ENCODE assay signal across 9 cellular contexts in genomic region chr22:36853407-36854099, GRCh38. TPM values are rescaled to one million over a fixed set of nuclear protein-coding genes. Genes with fewer than 3 reads are reported as not detected.
A peak's percentile ranks its signal among the peaks of the same experiment; 100 is the strongest.
DNase-seq lines count a peak whose midpoint lies in the region; ATAC-seq and TF ChIP-seq lines count a peak whose summit lies in the region.
"Had no signal": no experiment of that assay in that cellular context is flagged by ENCODE, and none has a peak within 500 bp of the region (broad histone marks: within the 10 kb centered on the region; RNA-seq: fewer than 3 reads in every experiment).

No MANE protein-coding gene starts in this region.

- H4K20me1 ChIP-seq in HCT116 (ENCODE audit: insufficient read depth), result no peaks in the 10 kb centered on the region

- WGBS in heart left ventricle, 4 donors, result 50 to 53% (median 51%) methylated on average over 16 of the region's 16 CpGs

- no peak overlapping the region for H3K4me3 ChIP-seq in HCT116 (replicated peaks in 1 of 2; ENCODE audit: low read depth in 1 of 2, low read length in 2 of 2)
- peak overlapping the region in 3 of 12 donors; percentile 15 to 25 (median 20) for H3K4me3 ChIP-seq in heart left ventricle
- H3K4me3 ChIP-seq in gastrocnemius medialis, result no peak overlapping the region

- no peaks in the 10 kb centered on the region for H3K27me3 ChIP-seq in CD4-positive, alpha-beta T cell (ENCODE audit: control insufficient read depth, insufficient read depth, low read length)
- H3K27me3 ChIP-seq in HCT116 (ENCODE audit: insufficient read depth, low read length) (no peaks in the 10 kb centered on the region), heart left ventricle (peaks cover 0 to 18% (median 3%) of the 10 kb centered on the region in 9 donors), gastrocnemius medialis (peaks cover 0 to 10% (median 7%) of the 10 kb centered on the region in 3 donors)

- H3K79me2 ChIP-seq in HCT116 (ENCODE audit: insufficient read depth, low read length), result no peaks in the 10 kb centered on the region

- H3K27ac Mint-ChIP-seq in CD4-positive, alpha-beta T cell, result peak overlapping the region; percentile 79

- peak; percentile 92 for ATAC-seq in CD4-positive, alpha-beta T cell (ENCODE audit: poor library complexity)
- ATAC-seq in HCT116 (peak; percentile 67), heart left ventricle (peak in 3 of 4 donors; percentile 27 to 43 (median 43)), gastrocnemius medialis (no peak), GM18520 (IDR thresholded peaks at IDR 0.05; ENCODE audit: unreplicated experiment) (no peak), GM21423 (IDR thresholded peaks at IDR 0.05; ENCODE audit: unreplicated experiment) (no peak)

- H3K4me3 Mint-ChIP-seq in CD4-positive, alpha-beta T cell, result peak overlapping the region; percentile 80

- peak; percentile 78 to 90 (median 85) for DNase-seq in CD4-positive, alpha-beta T cell
- peak; percentile 40 for DNase-seq in HCT116 (ENCODE audit: low read depth, low spot score)
- DNase-seq in activated effector memory CD4-positive, alpha-beta T cell treated with anti-CD3 and anti-CD28 coated beads, Interleukin-2, amount 50 U/mL, for 16 hours, result peak; percentile 95
- peak; percentile 67 to 92 (median 74) for DNase-seq in heart left ventricle
- peak; percentile 11 to 39 for DNase-seq in gastrocnemius medialis

- H3K9me2 ChIP-seq in HCT116 (ENCODE audit: insufficient read depth), result no peaks in the 10 kb centered on the region

- in situ Hi-C loops in gastrocnemius medialis (cut with MboI; ENCODE audit: low sequenced_read_pairs in 4 of 4), result loop anchor here in 2 of 4 donors (10.0 kb wide), 2 partner anchors 69 to 121 kb away; no protein-coding TSS in a partner anchor

- BruUV-seq in HCT116 (replicated peaks; lab: Mats Ljungman, UMichigan), result no TSS peak

- no peak overlapping the region for H2AFZ ChIP-seq in HCT116 (ENCODE audit: low read depth, low read length, poor library complexity, severe bottlenecking)

- TF ChIP-seq POLR2A in HCT116 (IDR thresholded peaks at IDR 0.05; ENCODE audit: borderline replicate concordance, extremely low read depth, insufficient read depth, insufficient read length) (no peak), Raji (IDR thresholded peaks at IDR 0.05; ENCODE audit: insufficient read depth, low read depth, low read length) (peak; percentile 33; the same call in 1 of the 2 replicates), heart left ventricle (IDR thresholded peaks at IDR 0.05) (no peak), gastrocnemius medialis (IDR thresholded peaks at IDR 0.05) (no peak)

- TF ChIP-seq RAD21 in HCT116 (IDR thresholded peaks at IDR 0.05; ENCODE audit: low read depth), result peak; percentile 42

- no peak overlapping the region for H3K4me2 ChIP-seq in HCT116 (ENCODE audit: low read length)

- H3K4me1 ChIP-seq in HCT116 (ENCODE audit: control insufficient read depth in 1 of 2, insufficient read depth in 2 of 2, low read length in 2 of 2) (peaks cover 0 to 15% of the 10 kb centered on the region in 2 experiments; a peak in 1 of 4 replicates), heart left ventricle (peaks cover 0 to 23% (median 8%) of the 10 kb centered on the region in 12 donors), gastrocnemius medialis (peaks cover 8 to 24% of the 10 kb centered on the region in 2 donors)

- POLR2A ChIA-PET in CD4-positive, alpha-beta T cell (lab: Charles Lee), result interaction anchor here (3.3 kb wide), 1 partner anchor 78 kb away, joined by 16 read pairs; the partner anchor contains the start of gene IFT27
- POLR2A ChIA-PET in HCT116 (lab: Charles Lee), result no interaction called here

- H3K9me3 ChIP-seq in CD4-positive, alpha-beta T cell (ENCODE audit: control insufficient read depth, low read length), result no peaks in the 10 kb centered on the region
- no peaks in the 10 kb centered on the region for H3K9me3 ChIP-seq in HCT116 (ENCODE audit: control insufficient read depth in 1 of 2, insufficient read depth in 1 of 2, low read depth in 1 of 2, low read length in 2 of 2)
- no peaks in the 10 kb centered on the region for H3K9me3 ChIP-seq in heart left ventricle
- H3K9me3 ChIP-seq in gastrocnemius medialis, result no peaks in the 10 kb centered on the region

- peak; percentile 66 for TF ChIP-seq CTCF in CD4-positive, alpha-beta T cell (IDR thresholded peaks at IDR 0.05)
- TF ChIP-seq CTCF in HCT116 (IDR thresholded peaks at IDR 0.05 in 2 of 3, conservative IDR thresholded peaks at IDR 0.05 in 1 of 3; ENCODE audit: borderline replicate concordance in 1 of 3, insufficient read depth in 1 of 3, low read depth in 2 of 3, low read length in 2 of 3), result peak; percentile 62 to 93 (median 85)
- TF ChIP-seq CTCF in heart left ventricle (IDR thresholded peaks at IDR 0.05), result peak; percentile 36 to 69 (median 55)
- TF ChIP-seq CTCF in gastrocnemius medialis (IDR thresholded peaks at IDR 0.05 in 4 of 5, conservative IDR thresholded peaks at IDR 0.05 in 1 of 5), result peak in 3 of 5 experiments; percentile 25 to 37 (median 34)

- H3K9me3 Mint-ChIP-seq in CD4-positive, alpha-beta T cell, result no peaks in the 10 kb centered on the region

- H3K36me3 ChIP-seq in HCT116 (ENCODE audit: control insufficient read depth in 1 of 2, insufficient read depth in 2 of 2, low read length in 2 of 2) (no peaks in the 10 kb centered on the region), heart left ventricle (no peaks in the 10 kb centered on the region), gastrocnemius medialis (no peaks in the 10 kb centered on the region)

- H3K4me1 Mint-ChIP-seq in CD4-positive, alpha-beta T cell (ENCODE audit: low read depth), result peaks cover 20% of the 10 kb centered on the region

- intact Hi-C loops in CD4-positive, alpha-beta T cell (cut with DNase I, micrococcal nuclease), result loop anchor here in 1 of 2 experiments (10.0 kb wide), 1 partner anchor 341 kb away; no protein-coding TSS in a partner anchor
- intact Hi-C loops in HCT116 (cut with micrococcal nuclease) (loop anchor here (10.0 kb wide), 1 partner anchor 341 kb away; no protein-coding TSS in a partner anchor), heart left ventricle (cut with DNase I) (loop anchor here in 1 of 10 donors (5.0 kb wide), 1 partner anchor 71 kb away; no protein-coding TSS in a partner anchor), gastrocnemius medialis (cut with DNase I; ENCODE audit: low total_unique reads) (no loop called here)

- no peak overlapping the region for H3K27ac ChIP-seq in CD4-positive, alpha-beta T cell (ENCODE audit: low read depth, low read length)
- H3K27ac ChIP-seq in HCT116 (ENCODE audit: low read depth, low read length) (no peak overlapping the region), heart left ventricle (peak overlapping the region in 5 of 12 donors; percentile 26 to 66 (median 39)), gastrocnemius medialis (no peak overlapping the region)

- RAD21 ChIA-PET in HCT116 (lab: Charles Lee; ENCODE audit: low non-redundant PET in 1 of 2, low total read pairs in 2 of 2, uncharacterized antibody in 2 of 2, unreplicated experiment in 2 of 2), result no interaction called here

- H3K27me3 Mint-ChIP-seq in CD4-positive, alpha-beta T cell, result peaks cover 16% of the 10 kb centered on the region

- no peak overlapping the region for H3K9ac ChIP-seq in HCT116 (ENCODE audit: low read length)

- CTCF ChIA-PET in CD4-positive, alpha-beta T cell (lab: Charles Lee), result interaction anchor here (0.7 to 2.3 kb wide), 8 partner anchors 8 to 363 kb away, joined by 3 to 16 read pairs (median 6); partner anchors contain the start of gene IFT27
- CTCF ChIA-PET in HCT116 (lab: Charles Lee), result interaction anchor here (0.6 to 1.5 kb wide), 9 partner anchors 9 to 124 kb away, joined by 3 to 5 read pairs (median 4); no protein-coding TSS in a partner anchor

- no peaks in the 10 kb centered on the region for H3K36me3 Mint-ChIP-seq in CD4-positive, alpha-beta T cell (ENCODE audit: low read depth)

TF ChIP-seq in HCT116, 20 proteins besides CTCF, POLR2A, EP300 and RAD21:
- TF ChIP-seq REST (IDR thresholded peaks at IDR 0.05; ENCODE audit: low read depth), result no peak
- TF ChIP-seq CBX3 (IDR thresholded peaks at IDR 0.05; ENCODE audit: low read depth), result peak; percentile 53; the same call in 1 of the 2 replicates
- peak; percentile 80 for TF ChIP-seq YY1 (IDR thresholded peaks at IDR 0.05; ENCODE audit: extremely low read depth, insufficient replicate concordance, low read depth, low read length)
- TF ChIP-seq ZFX (IDR thresholded peaks at IDR 0.05), result no peak

RNA-seq across cellular contexts. Expression of gene NCF4, which starts 7.3 kb away (rescaled TPM):
- 1 to 10 TPM; 7.7 to 8.0 TPM for total RNA-seq in CD4-positive, alpha-beta T cell
- total RNA-seq in HCT116 (2021; ENCODE audit: unreplicated experiment) (0.37 TPM), heart left ventricle (10 to 100 TPM in 2 of 9 donors, 1 to 10 TPM in 7; 1.9 to 33.3 (median 4.5) TPM), gastrocnemius medialis (1 to 10 TPM; 1.8 to 5.5 (median 2.9) TPM)
- polyA plus RNA-seq in HCT116 (2012), result 0.46 and 0.86 TPM in 2 replicates
- polyA plus RNA-seq in heart left ventricle, result 1 to 10 TPM; 3.4 to 5.9 TPM

RNA-seq across cellular contexts. Expression of gene PVALB, which starts 36.7 kb away (rescaled TPM):
- not detected for total RNA-seq in CD4-positive, alpha-beta T cell
- total RNA-seq in HCT116 (2021; ENCODE audit: unreplicated experiment) (not detected), heart left ventricle (not detected), gastrocnemius medialis (1 to 10 TPM in 2 of 4 donors, not detected in 2; 1.2 to 4.1 TPM)
- not detected in 2 replicates for polyA plus RNA-seq in HCT116 (2012)
- not detected for polyA plus RNA-seq in heart left ventricle
- total RNA-seq: T-helper 1 cell treated with Interleukin-12 subunit alpha and Interleukin-12 subunit beta and Interleukin-4 antibody, amounts not matched to agents 30 ng/mL and 1 ng/mL, for 36 hours had no signal

RNA-seq across cellular contexts. Expression of gene CSF2RB, which starts 59.9 kb away (rescaled TPM):
- total RNA-seq in CD4-positive, alpha-beta T cell, result 1 to 10 TPM; 1.5 TPM
- total RNA-seq in HCT116 (2021; ENCODE audit: unreplicated experiment), result 0.10 TPM
- not detected in 2 replicates for polyA plus RNA-seq in HCT116 (2012)
- 10 to 100 TPM in 1 of 9 donors, 1 to 10 TPM in 8; 1.5 to 39.4 (median 2.3) TPM for total RNA-seq in heart left ventricle
- 1 to 10 TPM in 1 of 2 donors, under 1 TPM in 1; 0.69 to 1.4 TPM for polyA plus RNA-seq in heart left ventricle
- 1 to 10 TPM; 1.2 to 2.0 (median 1.6) TPM for total RNA-seq in gastrocnemius medialis

Comparison
In these comparisons a context has a peak if more than half of its experiments do, and no peak if none do; other contexts are left out.
1. ATAC-seq: peak in CD4-positive, alpha-beta T cell (single experiment), HCT116 (single experiment) and heart left ventricle (3 of 4); none in gastrocnemius medialis (0 of 2), GM18520 (single experiment) and GM21423 (single experiment).
2. DNase-seq: peak in every context shown above with its lines; median percentile 95 in activated effector memory CD4-positive, alpha-beta T cell treated with anti-CD3 and anti-CD28 coated beads, Interleukin-2, amount 50 U/mL, for 16 hours; 85 in CD4-positive, alpha-beta T cell; 74 in heart left ventricle; 40 in HCT116; 25 in gastrocnemius medialis.
3. CTCF ChIP-seq: peak in every context shown above with its lines; median percentile 85 in HCT116; 66 in CD4-positive, alpha-beta T cell; 55 in heart left ventricle; 34 in gastrocnemius medialis.